In the genomic region with DNA sequence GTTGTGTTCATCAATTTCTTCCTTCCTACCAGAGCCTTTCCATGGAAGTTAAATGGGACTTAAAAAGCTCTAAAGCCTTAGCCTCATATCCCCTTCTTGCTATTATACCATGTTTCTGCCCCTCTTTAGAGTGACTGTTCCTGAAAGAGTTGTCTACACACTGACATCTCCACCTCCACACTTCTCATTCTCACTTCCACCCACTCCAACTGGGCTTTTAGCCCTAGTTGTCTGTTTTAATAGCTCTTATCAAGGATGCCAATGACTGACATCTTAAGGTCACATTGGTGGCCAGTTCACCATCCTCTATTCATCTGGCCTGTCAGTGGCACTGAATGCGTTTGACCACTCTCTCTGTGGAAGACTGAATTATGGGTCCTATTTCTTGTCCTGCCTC, we compare ENCODE assay signal across 26 cellular contexts.
DNase-seq lines count a peak whose midpoint lies in the region; ATAC-seq, FAIRE-seq and TF ChIP-seq lines count a peak whose summit lies in the region.
"Had no signal": no experiment of that assay in that cellular context is flagged by ENCODE, and none has a peak within 500 bp of the region (broad histone marks: within the 10 kb centered on the region; RNA-seq: fewer than 3 reads in every experiment).

No MANE protein-coding gene starts in this region.

- no peak overlapping the region for H3K4me3 ChIP-seq in BLaER1 treated with 17β-estradiol and CSF1 and Interleukin-3, amounts not matched to agents 10 nM and 100 nM
- H3K4me3 ChIP-seq in GM12878, result peak overlapping the region; percentile 21
- no peak overlapping the region for H3K4me3 ChIP-seq in sigmoid colon
- H3K4me3 ChIP-seq in CD4-positive, alpha-beta memory T cell (ENCODE audit: low read length in 2 of 2), result no peak overlapping the region
- H3K4me3 ChIP-seq: hepatocyte, MG63, mucosa of descending colon had no signal

- peaks cover 61 to 82% (median 77%) of the 10 kb centered on the region in 10 experiments for H3K4me1 ChIP-seq in BLaER1 treated with 17β-estradiol and CSF1 and Interleukin-3, amounts not matched to agents 10 nM and 100 nM
- H3K4me1 ChIP-seq in GM12878 (ENCODE audit: control insufficient read depth, insufficient read depth, low read length), result peaks cover 57% of the 10 kb centered on the region
- peaks cover 0 to 52% (median 46%) of the 10 kb centered on the region in 4 donors for H3K4me1 ChIP-seq in sigmoid colon
- H3K4me1 ChIP-seq in CD4-positive, alpha-beta memory T cell (ENCODE audit: insufficient read depth, low read length), result peaks cover 10% of the 10 kb centered on the region

- H2AFZ ChIP-seq in GM12878 (ENCODE audit: control insufficient read depth, low read depth, low read length), result no peak overlapping the region
- H2AFZ ChIP-seq: hepatocyte had no signal

- POLR2A ChIA-PET in GM12878 (lab: Charles Lee), result interaction anchor here (0.6 to 3.7 kb wide), 14 partner anchors 31 to 335 kb away, joined by 3 to 19 read pairs (median 4); partner anchors contain the start of gene SERTAD2
- POLR2A ChIA-PET in CD4-positive, alpha-beta memory T cell (lab: Charles Lee; ENCODE audit: partially characterized antibody), result interaction anchor here (1.2 kb wide), 1 partner anchor 111 kb away, joined by 3 read pairs; no protein-coding TSS in a partner anchor

- TF ChIP-seq CTCF in GM12878 (IDR thresholded peaks at IDR 0.05 in 2 of 3, conservative IDR thresholded peaks at IDR 0.05 in 1 of 3; ENCODE audit: control insufficient read depth in 2 of 3, extremely low read depth in 1 of 3, insufficient read depth in 1 of 3, low read depth in 3 of 3, low read length in 3 of 3), result no peak
- TF ChIP-seq CTCF in sigmoid colon (IDR thresholded peaks at IDR 0.05), result no peak

- DNase-seq in GM18507 (ENCODE audit: extremely low spot score, insufficient read length, low read depth) (no peak), GM12878 (ENCODE audit: low read depth, low spot score) (no peak), sigmoid colon (no peak), NCI-H2196 treated with DMSO at 0.1 percent for 48 hours (lab: John Stamatoyannopoulos, UW; ENCODE audit: unreplicated experiment) (no peak), NCI-H2081 treated with DMSO at 0.1 percent for 48 hours (lab: John Stamatoyannopoulos, UW) (no peak), NCI-H2029 treated with DMSO at 0.1 percent for 48 hours (lab: John Stamatoyannopoulos, UW) (no peak)
- DNase-seq in CD4-positive, alpha-beta memory T cell, result no peak
- DNase-seq: activated CD4-positive, alpha-beta T cell treated with anti-CD3 and anti-CD28 coated beads for 4 hours; activated CD8-positive, alpha-beta memory T cell treated with anti-CD3 and anti-CD28 coated beads for 24 hours; activated T-cell treated with anti-CD3 and anti-CD28 coated beads for 4 hours; amygdala; brain microvascular endothelial cell; GOT3; MG63; mucosa of descending colon; NCI-H226; NCI-H526 treated with DMSO at 0.1 percent for 48 hours; stimulated activated naive CD4-positive, alpha-beta T cell treated with Interleukin-2 at 50 U/mL for 16 hours; WERI-Rb-1 had no signal

- H3K9me3 Mint-ChIP-seq in CD4-positive, alpha-beta memory T cell, result no peaks in the 10 kb centered on the region
- H3K9me3 Mint-ChIP-seq: activated naive CD4-positive, alpha-beta T cell treated with anti-CD3 and anti-CD28 coated beads, Interleukin-2, amount 50 U/mL, for 24 hours; HFFc6; natural killer cell treated with Interleukin-12 subunit alpha and Interleukin-12 subunit beta and Interleukin-15 and Interleukin-18, amount 100 ng/mL, for 72 hours had no signal

- no peak overlapping the region for H3K4me3 Mint-ChIP-seq in CD4-positive, alpha-beta memory T cell
- H3K4me3 Mint-ChIP-seq: activated naive CD4-positive, alpha-beta T cell treated with anti-CD3 and anti-CD28 coated beads, Interleukin-2, amount 50 U/mL, for 24 hours; HFFc6; natural killer cell treated with Interleukin-12 subunit alpha and Interleukin-12 subunit beta and Interleukin-15 and Interleukin-18, amount 100 ng/mL, for 72 hours had no signal

- TF ChIP-seq POLR2A in GM12878 (IDR thresholded peaks at IDR 0.05; ENCODE audit: low read depth, low read length) (no peak), sigmoid colon (IDR thresholded peaks at IDR 0.05) (no peak)

- no peak for TF ChIP-seq RAD21 in GM12878 (IDR thresholded peaks at IDR 0.05; ENCODE audit: insufficient read depth, low read depth, low read length)

- TF ChIP-seq EP300 in GM12878 (IDR thresholded peaks at IDR 0.05; ENCODE audit: borderline replicate concordance in 1 of 2, control insufficient read depth in 1 of 2, low read depth in 2 of 2, low read length in 2 of 2) (no peak), sigmoid colon (IDR thresholded peaks at IDR 0.05) (no peak)

- H3K9ac ChIP-seq in BLaER1 treated with 17β-estradiol and CSF1 and Interleukin-3, amounts not matched to agents 10 nM and 100 nM, result peak overlapping the region in 1 of 11 experiments; percentile 29; a peak in 2 of 22 replicates
- H3K9ac ChIP-seq in GM12878 (ENCODE audit: control insufficient read depth, insufficient read depth, low read length), result no peak overlapping the region

- no peaks in the 10 kb centered on the region for H3K36me3 Mint-ChIP-seq in CD4-positive, alpha-beta memory T cell
- H3K36me3 Mint-ChIP-seq: activated naive CD4-positive, alpha-beta T cell treated with anti-CD3 and anti-CD28 coated beads, Interleukin-2, amount 50 U/mL, for 24 hours; natural killer cell treated with Interleukin-12 subunit alpha and Interleukin-12 subunit beta and Interleukin-15 and Interleukin-18, amount 100 ng/mL, for 72 hours had no signal

- no peak for ATAC-seq in GM12878
- ATAC-seq: mucosa of descending colon had no signal

- WGBS in GM12878 (ENCODE audit: insufficient coverage, insufficient replicate concordance, low lambda C conversion rate, missing lambda C conversion rate), result 86% methylated on average over 1 of the region's 1 CpG
- 96 to 100% methylated on average over 1 of the region's 1 CpG for WGBS in sigmoid colon, 2 donors

- H3K27me3 Mint-ChIP-seq in CD4-positive, alpha-beta memory T cell, result peaks cover 6 to 10% of the 10 kb centered on the region in 2 donors

- CTCF ChIA-PET in GM12878 (lab: Yijun Ruan, JAX), result interaction anchor here (0.7 to 3.6 kb wide), 25 partner anchors 9 to 534 kb away, joined by 3 to 30 read pairs (median 5); partner anchors contain the start of gene AFTPH
- CTCF ChIA-PET in CD4-positive, alpha-beta memory T cell (lab: Charles Lee; ENCODE audit: partially characterized antibody), result interaction anchor here (0.7 to 3.0 kb wide), 7 partner anchors 11 to 531 kb away, joined by 3 to 11 read pairs (median 3); partner anchors contain the start of genes AFTPH and SERTAD2

- no peaks in the 10 kb centered on the region; a peak in 2 of 22 replicates for H4K20me1 ChIP-seq in BLaER1 treated with 17β-estradiol and CSF1 and Interleukin-3, amounts not matched to agents 10 nM and 100 nM
- no peaks in the 10 kb centered on the region for H4K20me1 ChIP-seq in GM12878 (ENCODE audit: control insufficient read depth, insufficient read depth)

- no TSS peak for BruUV-seq in GM12878 (replicated peaks; lab: Mats Ljungman, UMichigan)

- intact Hi-C loops in GM12878 (cut with micrococcal nuclease; ENCODE audit: unreplicated experiment) (loop anchor here (5.0 kb wide), 1 partner anchor 255 kb away; no protein-coding TSS in a partner anchor), sigmoid colon (cut with DNase I) (no loop called here)
- intact Hi-C loops in CD4-positive, alpha-beta memory T cell (cut with micrococcal nuclease), result no loop called here

- RAD21 ChIA-PET in GM12878 (lab: Charles Lee; ENCODE audit: unreplicated experiment), result interaction anchor here (0.8 to 7.7 kb wide), 27 partner anchors 11 to 532 kb away, joined by 3 to 88 read pairs (median 5); partner anchors contain the start of genes AFTPH and SERTAD2

- H3K36me3 ChIP-seq in BLaER1 treated with 17β-estradiol and CSF1 and Interleukin-3, amounts not matched to agents 10 nM and 100 nM, result no peaks in the 10 kb centered on the region
- H3K36me3 ChIP-seq in GM12878 (ENCODE audit: control insufficient read depth in 2 of 2, insufficient read depth in 2 of 2, low read length in 1 of 2) (no peaks in the 10 kb centered on the region), sigmoid colon (no peaks in the 10 kb centered on the region)
- H3K36me3 ChIP-seq in CD4-positive, alpha-beta memory T cell (ENCODE audit: insufficient read depth, low read length), result no peaks in the 10 kb centered on the region
- H3K36me3 ChIP-seq: brain microvascular endothelial cell, MG63, WERI-Rb-1 had no signal

- H3K27ac Mint-ChIP-seq in CD4-positive, alpha-beta memory T cell, result no peak overlapping the region
- H3K27ac Mint-ChIP-seq: activated naive CD4-positive, alpha-beta T cell treated with anti-CD3 and anti-CD28 coated beads, Interleukin-2, amount 50 U/mL, for 24 hours; HFFc6; natural killer cell treated with Interleukin-12 subunit alpha and Interleukin-12 subunit beta and Interleukin-15 and Interleukin-18, amount 100 ng/mL, for 72 hours had no signal

- peaks cover 2% of the 10 kb centered on the region; the same call in 1 of the 2 replicates for H3K79me2 ChIP-seq in GM12878 (ENCODE audit: control insufficient read depth, insufficient read depth, low read length)
- H3K79me2 ChIP-seq: hepatocyte had no signal

- peaks cover 0 to 3% (median 2%) of the 10 kb centered on the region in 4 donors for H3K4me1 Mint-ChIP-seq in CD4-positive, alpha-beta memory T cell

- H3K27me3 ChIP-seq in BLaER1 treated with 17β-estradiol and CSF1 and Interleukin-3, amounts not matched to agents 10 nM and 100 nM, result peaks cover 0 to 60% (median 57%) of the 10 kb centered on the region in 11 experiments; a peak in 18 of 22 replicates
- H3K27me3 ChIP-seq in GM12878 (replicated peaks in 1 of 2; ENCODE audit: control insufficient read depth in 2 of 2, insufficient read depth in 2 of 2, low read length in 1 of 2), result no peaks in the 10 kb centered on the region
- H3K27me3 ChIP-seq in sigmoid colon, result no peaks in the 10 kb centered on the region
- H3K27me3 ChIP-seq in CD4-positive, alpha-beta memory T cell (ENCODE audit: insufficient read depth, low read length), result no peaks in the 10 kb centered on the region
- H3K27me3 ChIP-seq: brain microvascular endothelial cell, MG63 had no signal

- peak overlapping the region in 7 of 11 experiments; percentile 85 to 99 (median 95); a peak in 13 of 22 replicates for H3K4me2 ChIP-seq in BLaER1 treated with 17β-estradiol and CSF1 and Interleukin-3, amounts not matched to agents 10 nM and 100 nM
- peak overlapping the region; percentile 98 for H3K4me2 ChIP-seq in GM12878 (ENCODE audit: control insufficient read depth, insufficient read depth)
- H3K4me2 ChIP-seq: hepatocyte had no signal

- SMC1A ChIA-PET in GM12878 (lab: Charles Lee; ENCODE audit: uncharacterized antibody, unreplicated experiment), result interaction anchor here (0.8 to 7.6 kb wide), 37 partner anchors 9 to 533 kb away, joined by 3 to 52 read pairs (median 6); partner anchors contain the start of genes AFTPH and SERTAD2

- H3K9me3 ChIP-seq in BLaER1 treated with 17β-estradiol and CSF1 and Interleukin-3, amounts not matched to agents 10 nM and 100 nM (replicated peaks in 1 of 11), result peaks cover 0 to 12% (median 9%) of the 10 kb centered on the region in 11 experiments; a peak in 17 of 22 replicates
- H3K9me3 ChIP-seq in GM12878 (replicated peaks; ENCODE audit: control insufficient read depth, insufficient read depth, low read length), result peaks cover 4% of the 10 kb centered on the region; the same call in 2 of the 3 replicates
- no peaks in the 10 kb centered on the region for H3K9me3 ChIP-seq in sigmoid colon
- no peaks in the 10 kb centered on the region for H3K9me3 ChIP-seq in CD4-positive, alpha-beta memory T cell (ENCODE audit: control insufficient read depth in 1 of 2, low read length in 2 of 2)
- H3K9me3 ChIP-seq: mucosa of descending colon had no signal

- in situ Hi-C loops in GM12878 (cut with MboI), result loop anchor here (5.0 to 10.0 kb wide), 4 partner anchors 220 to 530 kb away; partner anchors contain the start of gene AFTPH

- H3K27ac ChIP-seq in BLaER1 treated with 17β-estradiol and CSF1 and Interleukin-3, amounts not matched to agents 10 nM and 100 nM, result peak overlapping the region in 3 of 11 experiments; percentile 91 to 98 (median 94); a peak in 5 of 22 replicates
- peak overlapping the region; percentile 76 for H3K27ac ChIP-seq in GM12878 (ENCODE audit: control insufficient read depth, insufficient read depth)
- H3K27ac ChIP-seq in sigmoid colon, result peak overlapping the region; percentile 91 to 97 (median 96)
- H3K27ac ChIP-seq in CD4-positive, alpha-beta memory T cell (ENCODE audit: low read depth, low read length), result no peak overlapping the region
- H3K27ac ChIP-seq: brain microvascular endothelial cell, hepatocyte, WERI-Rb-1 had no signal

- peak; percentile 12 for FAIRE-seq in GM18507 (lab: Jason Lieb, UNC)
- FAIRE-seq in GM12878 (lab: Jason Lieb, UNC), result no peak
- FAIRE-seq: endothelial cell of umbilical vein, RCC 7860 had no signal
